ENCODE assay signal across 13 cellular contexts in genomic region chr3:28053759-28054158, GRCh38.
DNase-seq lines count a peak whose midpoint lies in the region; ATAC-seq, FAIRE-seq and TF ChIP-seq lines count a peak whose summit lies in the region.
"Had no signal": no experiment of that assay in that cellular context is flagged by ENCODE, and none has a peak within 500 bp of the region (broad histone marks: within the 10 kb centered on the region; RNA-seq: fewer than 3 reads in every experiment).

No MANE protein-coding gene starts in this region.

- ATAC-seq in stimulated activated naive CD8-positive, alpha-beta T cell treated with anti-CD3 and anti-CD28 coated beads, Interleukin-15, amount 100 ng/mL, for 72 hours = peak; percentile 76
- no peak for ATAC-seq in GM21576 (IDR thresholded peaks at IDR 0.05; ENCODE audit: unreplicated experiment)

- H3K4me3 Mint-ChIP-seq in stimulated activated naive CD8-positive, alpha-beta T cell treated with anti-CD3 and anti-CD28 coated beads, Interleukin-15, amount 100 ng/mL, for 72 hours = no peak overlapping the region
- no peak overlapping the region for H3K4me3 Mint-ChIP-seq in type B pancreatic cell
- H3K4me3 Mint-ChIP-seq: activated CD4-positive, alpha-beta T cell treated with anti-CD3 and anti-CD28 coated beads, Interleukin-2, amount 10 ng/mL, durations not matched to agents 7 days and 5 days; brain; CD8-positive, alpha-beta memory T cell had no signal

- H3K27me3 Mint-ChIP-seq in stimulated activated naive CD8-positive, alpha-beta T cell treated with anti-CD3 and anti-CD28 coated beads, Interleukin-15, amount 100 ng/mL, for 72 hours = no peaks in the 10 kb centered on the region
- peaks cover 9% of the 10 kb centered on the region for H3K27me3 Mint-ChIP-seq in type B pancreatic cell
- H3K27me3 Mint-ChIP-seq: activated CD4-positive, alpha-beta T cell treated with anti-CD3 and anti-CD28 coated beads, Interleukin-2, amount 10 ng/mL, durations not matched to agents 7 days and 5 days; CD8-positive, alpha-beta memory T cell had no signal

- DNase-seq in stimulated activated CD4-positive, alpha-beta T cell treated with anti-CD3 and anti-CD28 coated beads, Interleukin-12 subunit alpha, Interleukin-12 subunit beta, amount 100 ng/mL, for 48 hours (ENCODE audit: low read depth in 2 of 3, low spot score in 1 of 3) = peak in 2 of 3 donors; percentile 9 to 17
- DNase-seq in stimulated activated CD4-positive, alpha-beta T cell treated with anti-CD3 and anti-CD28 coated beads, Interleukin-4, amount 100 ng/mL, for 1 hour = no peak
- DNase-seq in RCC 7860 (ENCODE audit: low spot score) (peak; percentile 77), fibroblast of mammary gland (ENCODE audit: low read depth) (peak; percentile 83), type B pancreatic cell (ENCODE audit: extremely low spot score, unreplicated experiment) (no peak), AML-193 (lab: John Stamatoyannopoulos, UW) (no peak)
- peak; percentile 13 to 15 for DNase-seq in stimulated activated naive CD8-positive, alpha-beta T cell treated with anti-CD3 and anti-CD28 coated beads, Interleukin-15, amount 100 ng/mL, for 72 hours
- DNase-seq: activated CD4-positive, alpha-beta T cell treated with anti-CD3 and anti-CD28 coated beads, Interleukin-2, amount 10 ng/mL, durations not matched to agents 7 days and 5 days; CD8-positive, alpha-beta memory T cell; KBM-7; NCI-H2171 treated with DMSO at 0.1 percent for 48 hours had no signal

- no peaks in the 10 kb centered on the region for H3K36me3 Mint-ChIP-seq in type B pancreatic cell

- peak overlapping the region in 1 of 2 donors; percentile 31 for H3K27ac Mint-ChIP-seq in stimulated activated naive CD8-positive, alpha-beta T cell treated with anti-CD3 and anti-CD28 coated beads, Interleukin-15, amount 100 ng/mL, for 72 hours
- no peak overlapping the region for H3K27ac Mint-ChIP-seq in type B pancreatic cell
- H3K27ac Mint-ChIP-seq: activated CD4-positive, alpha-beta T cell treated with anti-CD3 and anti-CD28 coated beads, Interleukin-2, amount 10 ng/mL, durations not matched to agents 7 days and 5 days; brain; CD8-positive, alpha-beta memory T cell had no signal

- peaks cover 46% of the 10 kb centered on the region for H3K4me1 Mint-ChIP-seq in stimulated activated naive CD8-positive, alpha-beta T cell treated with anti-CD3 and anti-CD28 coated beads, Interleukin-15, amount 100 ng/mL, for 72 hours
- no peaks in the 10 kb centered on the region for H3K4me1 Mint-ChIP-seq in type B pancreatic cell (ENCODE audit: unreplicated experiment)
- H3K4me1 Mint-ChIP-seq: activated CD4-positive, alpha-beta T cell treated with anti-CD3 and anti-CD28 coated beads, Interleukin-2, amount 10 ng/mL, durations not matched to agents 7 days and 5 days had no signal

- no peak for TF ChIP-seq CTCF in fibroblast of mammary gland (conservative IDR thresholded peaks at IDR 0.05; ENCODE audit: control insufficient read depth, insufficient read depth, low read depth, low read length)
- no peak for TF ChIP-seq CTCF in type B pancreatic cell (conservative IDR thresholded peaks at IDR 0.05)

- H3K9me3 Mint-ChIP-seq in stimulated activated naive CD8-positive, alpha-beta T cell treated with anti-CD3 and anti-CD28 coated beads, Interleukin-15, amount 100 ng/mL, for 72 hours = peaks cover 0 to 5% of the 10 kb centered on the region in 2 donors
- H3K9me3 Mint-ChIP-seq in type B pancreatic cell = no peaks in the 10 kb centered on the region
- H3K9me3 Mint-ChIP-seq: activated CD4-positive, alpha-beta T cell treated with anti-CD3 and anti-CD28 coated beads, Interleukin-2, amount 10 ng/mL, durations not matched to agents 7 days and 5 days; CD8-positive, alpha-beta memory T cell had no signal

- H3K4me3 ChIP-seq in fibroblast of mammary gland (ENCODE audit: control insufficient read depth, low read depth, low read length) = no peak overlapping the region

- peak; percentile 59 for FAIRE-seq in RCC 7860 (lab: Jason Lieb, UNC)

Comparison
In these comparisons a context has a peak if more than half of its experiments do, and no peak if none do; other contexts are left out.
1. DNase-seq: peak in stimulated activated CD4-positive, alpha-beta T cell treated with anti-CD3 and anti-CD28 coated beads, Interleukin-12 subunit alpha, Interleukin-12 subunit beta, amount 100 ng/mL, for 48 hours (2 of 3), RCC 7860 (single experiment), fibroblast of mammary gland (single experiment) and stimulated activated naive CD8-positive, alpha-beta T cell treated with anti-CD3 and anti-CD28 coated beads, Interleukin-15, amount 100 ng/mL, for 72 hours (2 of 2); none in stimulated activated CD4-positive, alpha-beta T cell treated with anti-CD3 and anti-CD28 coated beads, Interleukin-4, amount 100 ng/mL, for 1 hour (single experiment), type B pancreatic cell (single experiment) and AML-193 (0 of 2).